ENCODE assay signal across 1 cellular context in genomic region chr3:72086051-72086711, GRCh38.
A peak's percentile ranks its signal among the peaks of the same experiment; 100 is the strongest.
TF ChIP-seq lines count a peak whose summit lies in the region.

No MANE protein-coding gene starts in this region.

TF ChIP-seq in K562, 482 proteins besides CTCF, POLR2A, EP300 and RAD21 (continued from another document and continues in another):
- no peak for TF ChIP-seq PRPF4 (IDR thresholded peaks at IDR 0.05; ENCODE audit: insufficient read depth, low read depth, low read length, poor library complexity, severe bottlenecking)
- peak; percentile 69 for TF ChIP-seq VEZF1 (CRISPR knock-in tag; IDR thresholded peaks at IDR 0.05)
- 0 out of 2 replicates have a peak, but pooled peaks have one; percentile 84 for TF ChIP-seq ZC3H11A (IDR thresholded peaks at IDR 0.05; ENCODE audit: low read depth, low read length)
- TF ChIP-seq ZFP30 (CRISPR knock-in tag; IDR thresholded peaks at IDR 0.05; ENCODE audit: borderline replicate concordance), result no peak
- TF ChIP-seq C11orf30 (IDR thresholded peaks at IDR 0.05; ENCODE audit: low read depth), result no peak
- 0 out of 2 replicates have a peak, but pooled peaks have one; percentile 38 for TF ChIP-seq FOXP1 (CRISPR knock-in tag; IDR thresholded peaks at IDR 0.05)
- peak; percentile 65; the same call in 1 of the 2 replicates for TF ChIP-seq NBN (IDR thresholded peaks at IDR 0.05; ENCODE audit: low read depth)
- TF ChIP-seq FOXA3 (CRISPR knock-in tag; conservative IDR thresholded peaks at IDR 0.05 in 1 of 2, IDR thresholded peaks at IDR 0.05 in 1 of 2), result 0 out of 4 replicates have a peak, but pooled peaks of 1 of the 2 experiments have one; percentile 4
- no peak for TF ChIP-seq NFYB (IDR thresholded peaks at IDR 0.05; ENCODE audit: extremely low read depth, insufficient read length)
- TF ChIP-seq CEBPB (tag; IDR thresholded peaks at IDR 0.05), result peak; percentile 99
- TF ChIP-seq E2F6 (IDR thresholded peaks at IDR 0.05; ENCODE audit: borderline replicate concordance in 1 of 2, extremely low read depth in 1 of 2, insufficient read depth in 1 of 2, insufficient read length in 1 of 2, low read depth in 1 of 2, low read length in 1 of 2, poor library complexity in 1 of 2, severe bottlenecking in 1 of 2), result no peak
- TF ChIP-seq BCLAF1 (IDR thresholded peaks at IDR 0.05; ENCODE audit: borderline replicate concordance in 1 of 2, control insufficient read depth in 1 of 2, low read depth in 2 of 2, low read length in 1 of 2), result 0 out of 4 replicates have a peak, but pooled peaks of 1 of the 2 experiments have one; percentile 71
- TF ChIP-seq SIN3A (IDR thresholded peaks at IDR 0.05; ENCODE audit: borderline replicate concordance in 2 of 2, control insufficient read depth in 1 of 2, low read depth in 2 of 2, low read length in 2 of 2), result no peak
- no peak for TF ChIP-seq ARID3B (CRISPR knock-in tag; IDR thresholded peaks at IDR 0.05; ENCODE audit: borderline replicate concordance)
- no peak for TF ChIP-seq USF1 (CRISPR knock-in tag; IDR thresholded peaks at IDR 0.05)
- peak; percentile 97 for TF ChIP-seq GATA2 (CRISPR knock-in tag; IDR thresholded peaks at IDR 0.05)
- TF ChIP-seq NELFE (IDR thresholded peaks at IDR 0.05; ENCODE audit: insufficient read depth, insufficient read length), result no peak
- no peak for TF ChIP-seq TSC22D4 (tag; IDR thresholded peaks at IDR 0.05)
- no peak for TF ChIP-seq CBX2 (IDR thresholded peaks at IDR 0.05; ENCODE audit: insufficient read depth, low read length, poor library complexity, severe bottlenecking)
- TF ChIP-seq TAF15 (IDR thresholded peaks at IDR 0.05; ENCODE audit: low read depth, low read length), result no peak
- peak; percentile 86 for TF ChIP-seq HMBOX1 (IDR thresholded peaks at IDR 0.05)
- no peak for TF ChIP-seq PTRF (tag; IDR thresholded peaks at IDR 0.05)
- peak in 1 of 2 experiments; percentile 71; a peak in 1 of 4 replicates for TF ChIP-seq ZNF639 (CRISPR knock-in tag; conservative IDR thresholded peaks at IDR 0.05 in 1 of 2, IDR thresholded peaks at IDR 0.05 in 1 of 2)
- TF ChIP-seq NR0B1 (IDR thresholded peaks at IDR 0.05; ENCODE audit: partially characterized antibody), result no peak
- peak; percentile 10 to 16; a peak in 1 of 4 replicates for TF ChIP-seq NRF1 (conservative IDR thresholded peaks at IDR 0.05 in 1 of 2, IDR thresholded peaks at IDR 0.05 in 1 of 2)
- no peak for TF ChIP-seq ZNF217 (CRISPR knock-in tag; IDR thresholded peaks at IDR 0.05)
- TF ChIP-seq E2F5 (CRISPR knock-in tag; IDR thresholded peaks at IDR 0.05), result no peak
- TF ChIP-seq ZNF174 (CRISPR knock-in tag; IDR thresholded peaks at IDR 0.05), result no peak
- TF ChIP-seq MCM3 (IDR thresholded peaks at IDR 0.05), result no peak
- no peak for TF ChIP-seq CHCHD3 (CRISPR knock-in tag; IDR thresholded peaks at IDR 0.05)
- no peak for TF ChIP-seq ELF2 (CRISPR knock-in tag; IDR thresholded peaks at IDR 0.05)
- TF ChIP-seq ZNF511 (CRISPR knock-in tag; IDR thresholded peaks at IDR 0.05), result no peak
- TF ChIP-seq DPF2 (IDR thresholded peaks at IDR 0.05), result peak; percentile 98
- no peak for TF ChIP-seq HCFC1 (IDR thresholded peaks at IDR 0.05; ENCODE audit: low read depth, low read length)
- TF ChIP-seq TBP (optimal IDR thresholded peaks at IDR 0.05; ENCODE audit: low read depth, low read length), result no peak
- no peak for TF ChIP-seq CBX1 (IDR thresholded peaks at IDR 0.05; ENCODE audit: low read depth)
- no peak for TF ChIP-seq SMAD2 (IDR thresholded peaks at IDR 0.05; ENCODE audit: low read depth, low read length)
- TF ChIP-seq POLR2B (IDR thresholded peaks at IDR 0.05; ENCODE audit: low read depth, partially characterized antibody), result no peak
- peak; percentile 93 for TF ChIP-seq SOX6 (IDR thresholded peaks at IDR 0.05)
- TF ChIP-seq THRB (CRISPR knock-in tag; conservative IDR thresholded peaks at IDR 0.05), result 0 out of 2 replicates have a peak, but pooled peaks have one; percentile 15
- peak; percentile 77; the same call in 1 of the 2 replicates for TF ChIP-seq MBD2 (IDR thresholded peaks at IDR 0.05; ENCODE audit: borderline replicate concordance, low read depth)
- no peak for TF ChIP-seq XRCC3 (IDR thresholded peaks at IDR 0.05)
- TF ChIP-seq ZNF785 (CRISPR knock-in tag; IDR thresholded peaks at IDR 0.05), result no peak
- TF ChIP-seq SREBF2 (CRISPR knock-in tag; IDR thresholded peaks at IDR 0.05), result no peak
- TF ChIP-seq POLR2AphosphoS5 (IDR thresholded peaks at IDR 0.05; ENCODE audit: control insufficient read depth, insufficient read depth, low read depth, low read length), result peak; percentile 97
- peak; percentile 98 for TF ChIP-seq ARID1B (IDR thresholded peaks at IDR 0.05)
- TF ChIP-seq RBM17 (IDR thresholded peaks at IDR 0.05; ENCODE audit: borderline replicate concordance, low read depth, low read length), result no peak
- TF ChIP-seq BRCA1 (IDR thresholded peaks at IDR 0.05), result no peak
- TF ChIP-seq BRCA1 (CRISPR knock-in tag; IDR thresholded peaks at IDR 0.05), result no peak
- TF ChIP-seq ZNF830 (CRISPR knock-in tag; IDR thresholded peaks at IDR 0.05), result no peak
- no peak; the same call in 1 of the 2 replicates for TF ChIP-seq GTF2E2 (tag; IDR thresholded peaks at IDR 0.05)
- no peak for TF ChIP-seq FOXJ3 (CRISPR knock-in tag; IDR thresholded peaks at IDR 0.05)
- TF ChIP-seq ZNF274 (IDR thresholded peaks at IDR 0.05; ENCODE audit: borderline replicate concordance, low read depth, low read length), result no peak
- TF ChIP-seq L3MBTL2 (IDR thresholded peaks at IDR 0.05), result peak; percentile 38; the same call in 1 of the 2 replicates
- TF ChIP-seq ZNF584 (CRISPR knock-in tag; IDR thresholded peaks at IDR 0.05; ENCODE audit: low read depth), result 0 out of 2 replicates have a peak, but pooled peaks have one; percentile 56
- TF ChIP-seq PHF21A (IDR thresholded peaks at IDR 0.05; ENCODE audit: borderline replicate concordance, low read depth), result no peak
- no peak for TF ChIP-seq CHD2 (IDR thresholded peaks at IDR 0.05; ENCODE audit: low read depth, low read length)
- 0 out of 2 replicates have a peak, but pooled peaks have one; percentile 53 for TF ChIP-seq RUNX1 (IDR thresholded peaks at IDR 0.05; ENCODE audit: low read depth)
- no peak for TF ChIP-seq SNAPC5 (CRISPR knock-in tag; IDR thresholded peaks at IDR 0.05)
- TF ChIP-seq BCL6 (CRISPR knock-in tag; IDR thresholded peaks at IDR 0.05), result no peak
- no peak for TF ChIP-seq ZNF184 (CRISPR knock-in tag; IDR thresholded peaks at IDR 0.05)
